Comparison of ENCODE assay signal across 8 cellular contexts in the genomic region with DNA sequence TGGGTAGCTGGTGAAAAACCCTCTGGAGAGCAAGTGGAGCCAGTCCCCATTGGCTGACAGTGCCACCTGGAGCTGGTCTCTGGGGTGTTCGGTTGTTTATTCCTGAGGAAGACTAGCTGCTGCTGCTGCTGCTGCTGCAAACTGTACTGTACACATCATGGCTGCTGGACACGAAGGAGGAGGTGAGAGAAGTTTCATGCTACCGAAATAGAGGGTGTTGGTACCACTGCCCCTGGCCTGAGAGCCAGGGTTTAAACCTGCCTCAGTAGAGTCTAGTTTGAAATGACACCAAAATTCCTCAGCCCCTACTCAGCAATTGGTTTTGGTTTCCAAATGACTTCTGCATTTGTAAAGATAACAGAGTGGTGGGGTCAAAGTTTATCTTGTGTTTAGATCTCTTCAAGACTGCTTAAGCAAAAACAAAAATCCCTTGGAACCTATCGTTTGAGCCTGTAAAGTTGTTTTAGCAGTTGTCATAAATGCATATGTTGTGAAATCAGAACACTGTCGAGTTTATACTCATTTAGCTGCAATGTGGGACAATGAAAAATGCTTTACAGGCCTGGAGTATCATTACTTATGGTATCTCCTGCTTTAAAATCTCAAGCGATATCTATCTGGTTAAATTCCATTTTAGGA. TPM values are rescaled to one million over a fixed set of nuclear protein-coding genes. Genes with fewer than 3 reads are reported as not detected.
A peak's percentile ranks its signal among the peaks of the same experiment; 100 is the strongest.
DNase-seq lines count a peak whose midpoint lies in the region; ATAC-seq and TF ChIP-seq lines count a peak whose summit lies in the region.

No MANE protein-coding gene starts in this region.

- no peaks in the 10 kb centered on the region for H3K9me3 ChIP-seq in aorta (ENCODE audit: control insufficient read depth, low read length)

- H3K4me3 ChIP-seq in aorta (ENCODE audit: low read length in 2 of 2), result no peak overlapping the region

- peak overlapping the region; percentile 44 for H3K27ac Mint-ChIP-seq in activated CD4-positive, alpha-beta memory T cell treated with anti-CD3 and anti-CD28 coated beads for 36 hours

- H3K27me3 ChIP-seq in aorta (ENCODE audit: control insufficient read depth in 1 of 2, insufficient read depth in 2 of 2, low read length in 1 of 2), result no peaks in the 10 kb centered on the region

- peak overlapping the region; percentile 3 for H3K4me3 Mint-ChIP-seq in activated CD4-positive, alpha-beta memory T cell treated with anti-CD3 and anti-CD28 coated beads for 36 hours

- peaks cover 0 to 2% of the 10 kb centered on the region in 2 donors for H3K36me3 ChIP-seq in aorta (ENCODE audit: control insufficient read depth in 1 of 2, insufficient read depth in 2 of 2, low read length in 1 of 2)

- POLR2A ChIA-PET in activated CD4-positive, alpha-beta memory T cell treated with anti-CD3 and anti-CD28 coated beads for 36 hours (lab: Charles Lee), result interaction anchor here (1.4 kb wide), 1 partner anchor 55 kb away, joined by 4 read pairs; no protein-coding TSS in a partner anchor

- DNase-seq in GM10266 (ENCODE audit: extremely low spot score), result peak; percentile 17
- DNase-seq in activated CD4-positive, alpha-beta memory T cell treated with anti-CD3 and anti-CD28 coated beads for 36 hours, result peak; percentile 26
- DNase-seq in medulla oblongata (ENCODE audit: extremely low spot score), result peak; percentile 26
- DNase-seq in germinal center (ENCODE audit: low spot score), result no peak
- no peak for DNase-seq in HPDE6-E6E7 (ENCODE audit: extremely low spot score)
- no peak for DNase-seq in aorta

- H3K36me3 Mint-ChIP-seq in activated CD4-positive, alpha-beta memory T cell treated with anti-CD3 and anti-CD28 coated beads for 36 hours, result peaks cover 17% of the 10 kb centered on the region

- CTCF ChIA-PET in activated CD4-positive, alpha-beta memory T cell treated with anti-CD3 and anti-CD28 coated beads for 36 hours (lab: Charles Lee), result interaction anchor here (1.1 to 1.9 kb wide), 3 partner anchors 30 to 100 kb away, joined by 3 to 6 read pairs (median 3); no protein-coding TSS in a partner anchor

- TF ChIP-seq CTCF in GM10266 (IDR thresholded peaks at IDR 0.05; ENCODE audit: control insufficient read depth, insufficient read depth, low read depth, missing control alignments), result no peak

- ATAC-seq in HG02885 (IDR thresholded peaks at IDR 0.05; ENCODE audit: poor library complexity, unreplicated experiment) (peak; percentile 54), GM19467 (IDR thresholded peaks at IDR 0.05; ENCODE audit: unreplicated experiment) (no peak), aorta (ENCODE audit: low FRiP score) (no peak)

- H3K4me1 Mint-ChIP-seq in activated CD4-positive, alpha-beta memory T cell treated with anti-CD3 and anti-CD28 coated beads for 36 hours (ENCODE audit: low read depth), result peaks cover 51% of the 10 kb centered on the region

- no peaks in the 10 kb centered on the region for H3K4me1 ChIP-seq in aorta (ENCODE audit: control insufficient read depth in 1 of 2, insufficient read depth in 2 of 2, low read length in 2 of 2)

- intact Hi-C loops in activated CD4-positive, alpha-beta memory T cell treated with anti-CD3 and anti-CD28 coated beads for 36 hours (cut with micrococcal nuclease), result loop anchor here (2.0 to 5.0 kb wide), 2 partner anchors 40 to 68 kb away; partner anchors contain the start of gene CYB5B
- intact Hi-C loops in aorta (cut with DNase I), result no loop called here

- WGBS in aorta, 2 donors, result 52 to 60% methylated on average over 6 of the region's 6 CpGs

- no peaks in the 10 kb centered on the region for H3K9me3 Mint-ChIP-seq in activated CD4-positive, alpha-beta memory T cell treated with anti-CD3 and anti-CD28 coated beads for 36 hours

- H3K27me3 Mint-ChIP-seq in activated CD4-positive, alpha-beta memory T cell treated with anti-CD3 and anti-CD28 coated beads for 36 hours, result no peaks in the 10 kb centered on the region

- H3K27ac ChIP-seq in aorta (ENCODE audit: low read depth in 1 of 2, low read length in 2 of 2), result no peak overlapping the region

RNA-seq across cellular contexts. Expression of gene CYB5B, which starts 40.8 kb away (rescaled TPM):
- total RNA-seq in activated CD4-positive, alpha-beta memory T cell treated with anti-CD3 and anti-CD28 coated beads for 36 hours, result 100 to 1,000 TPM; 147 to 152 TPM
- total RNA-seq in aorta, result 10 to 100 TPM; 45.8 to 55.0 TPM
- polyA plus RNA-seq in aorta, result 10 to 100 TPM; 41.5 to 75.0 TPM

Comparison
In these comparisons a context has a peak if more than half of its experiments do, and no peak if none do; other contexts are left out.
1. DNase-seq: peak in GM10266 (single experiment), activated CD4-positive, alpha-beta memory T cell treated with anti-CD3 and anti-CD28 coated beads for 36 hours (single experiment) and medulla oblongata (single experiment); none in germinal center (single experiment), HPDE6-E6E7 (single experiment) and aorta (0 of 2).